Comparison of ENCODE assay signal across 1 cellular context in genomic region chr12:123091756-123092155, GRCh38.
TF ChIP-seq lines count a peak whose summit lies in the region.

No MANE protein-coding gene starts in this region.

TF ChIP-seq in A549, 52 proteins besides CTCF, POLR2A, EP300 and RAD21:
- TF ChIP-seq, protein P1, sequence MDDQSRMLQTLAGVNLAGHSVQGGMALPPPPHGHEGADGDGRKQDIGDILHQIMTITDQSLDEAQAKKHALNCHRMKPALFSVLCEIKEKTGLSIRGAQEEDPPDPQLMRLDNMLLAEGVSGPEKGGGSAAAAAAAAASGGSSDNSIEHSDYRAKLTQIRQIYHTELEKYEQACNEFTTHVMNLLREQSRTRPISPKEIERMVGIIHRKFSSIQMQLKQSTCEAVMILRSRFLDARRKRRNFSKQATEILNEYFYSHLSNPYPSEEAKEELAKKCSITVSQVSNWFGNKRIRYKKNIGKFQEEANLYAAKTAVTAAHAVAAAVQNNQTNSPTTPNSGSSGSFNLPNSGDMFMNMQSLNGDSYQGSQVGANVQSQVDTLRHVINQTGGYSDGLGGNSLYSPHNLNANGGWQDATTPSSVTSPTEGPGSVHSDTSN (IDR thresholded peaks at IDR 0.05) = no peak
